Comparison of ENCODE assay signal across 17 cellular contexts in genomic region chr4:2177443-2178093, GRCh38.
A peak's percentile ranks its signal among the peaks of the same experiment; 100 is the strongest.
DNase-seq lines count a peak whose midpoint lies in the region; ATAC-seq and TF ChIP-seq lines count a peak whose summit lies in the region.
"Had no signal": no experiment of that assay in that cellular context is flagged by ENCODE, and none has a peak within 500 bp of the region (broad histone marks: within the 10 kb centered on the region; RNA-seq: fewer than 3 reads in every experiment).

No MANE protein-coding gene starts in this region.

- no peak overlapping the region for H3K27ac ChIP-seq in BLaER1 treated with 17β-estradiol and CSF1 and Interleukin-3, amounts not matched to agents 10 nM and 100 nM
- H3K27ac ChIP-seq in HEK293 (ENCODE audit: extremely low read depth, low read depth, low read length), result no peak overlapping the region
- H3K27ac ChIP-seq: HL-60, parathyroid adenoma, vagina had no signal

- H4K20me1 ChIP-seq in BLaER1 treated with 17β-estradiol and CSF1 and Interleukin-3, amounts not matched to agents 10 nM and 100 nM, result no peaks in the 10 kb centered on the region

- no peaks in the 10 kb centered on the region for H3K27me3 ChIP-seq in BLaER1 treated with 17β-estradiol and CSF1 and Interleukin-3, amounts not matched to agents 10 nM and 100 nM
- H3K27me3 ChIP-seq in kidney epithelial cell (ENCODE audit: control insufficient read depth, insufficient read depth, low read length) (no peaks in the 10 kb centered on the region), BE2C (no peaks in the 10 kb centered on the region; the same call in 1 of the 2 replicates)
- H3K27me3 ChIP-seq: vagina had no signal

- no peak overlapping the region for H3K9ac ChIP-seq in BLaER1 treated with 17β-estradiol and CSF1 and Interleukin-3, amounts not matched to agents 10 nM and 100 nM
- H3K9ac ChIP-seq: parathyroid adenoma had no signal

- 0 out of 22 replicates have a peak, but pooled peaks cover 0 to 6% (median 0%) of the 10 kb centered on the region in 11 experiments for H3K36me3 ChIP-seq in BLaER1 treated with 17β-estradiol and CSF1 and Interleukin-3, amounts not matched to agents 10 nM and 100 nM
- H3K36me3 ChIP-seq in HEK293 (ENCODE audit: control insufficient read depth in 2 of 2, insufficient read depth in 1 of 2, low read length in 2 of 2), result peaks cover 0 to 41% of the 10 kb centered on the region in 2 experiments; a peak in 1 of 3 replicates
- H3K36me3 ChIP-seq in kidney epithelial cell (ENCODE audit: control insufficient read depth, insufficient read depth, low read length), result no peaks in the 10 kb centered on the region
- H3K36me3 ChIP-seq in BE2C, result no peaks in the 10 kb centered on the region
- H3K36me3 ChIP-seq: vagina had no signal

- CTCF ChIA-PET in HEK293 (lab: Yijun Ruan, JAX), result no interaction called here
- CTCF ChIA-PET in GM10248 (lab: Yijun Ruan, JAX), result interaction anchor here (1.0 to 1.2 kb wide), 2 partner anchors 31 to 43 kb away, joined by 4 read pairs; no protein-coding TSS in a partner anchor

- POLR2A ChIA-PET in HEK293 (lab: Yijun Ruan, JAX), result no interaction called here
- POLR2A ChIA-PET in GM10248 (lab: Yijun Ruan, JAX), result no interaction called here

- DNase-seq in astrocyte of the spinal cord (ENCODE audit: low read depth, low spot score), result no peak
- no peak for DNase-seq in kidney epithelial cell (ENCODE audit: low read depth)
- no peak for DNase-seq in activated CD4-positive, alpha-beta T cell treated with anti-CD3 and anti-CD28 coated beads, Interleukin-2, amount 50 U/mL, for 1 hour
- no peak for DNase-seq in BE2C
- no peak for DNase-seq in GM10248 (ENCODE audit: extremely low spot score)
- DNase-seq: activated T-cell treated with anti-CD3 and anti-CD28 coated beads for 4 hours; cerebellar nuclear complex; NCI-H2029 treated with DMSO at 0.1 percent for 48 hours; RPMI8226; stimulated activated naive CD8-positive, alpha-beta T cell treated with anti-CD3 and anti-CD28 coated beads, Interleukin-15, amount 100 ng/mL, for 72 hours; T-helper 17 cell had no signal

- TF ChIP-seq CTCF in HEK293 (tag by site-specific recombination; IDR thresholded peaks at IDR 0.05), result no peak
- peak; percentile 17 for TF ChIP-seq CTCF in astrocyte of the spinal cord (IDR thresholded peaks at IDR 0.05; ENCODE audit: low read depth, low read length)
- peak; percentile 15 for TF ChIP-seq CTCF in kidney epithelial cell (IDR thresholded peaks at IDR 0.05; ENCODE audit: insufficient read depth, low read length, poor library complexity, severe bottlenecking)
- TF ChIP-seq CTCF in BE2C (IDR thresholded peaks at IDR 0.05; ENCODE audit: low read depth, low read length), result no peak
- no peak for TF ChIP-seq CTCF in GM10248 (IDR thresholded peaks at IDR 0.05; ENCODE audit: control extremely low read depth, extremely low read depth, low read depth, missing control alignments)

- H3K9me3 ChIP-seq in BLaER1 treated with 17β-estradiol and CSF1 and Interleukin-3, amounts not matched to agents 10 nM and 100 nM (replicated peaks in 1 of 11), result peaks cover 8 to 12% (median 11%) of the 10 kb centered on the region in 11 experiments
- H3K9me3 ChIP-seq in HEK293 (ENCODE audit: control insufficient read depth, insufficient read depth, low read depth, low read length) (no peaks in the 10 kb centered on the region), BE2C (no peaks in the 10 kb centered on the region)
- H3K9me3 ChIP-seq: vagina had no signal

- no peak overlapping the region for H3K4me3 ChIP-seq in BLaER1 treated with 17β-estradiol and CSF1 and Interleukin-3, amounts not matched to agents 10 nM and 100 nM
- H3K4me3 ChIP-seq in HEK293 (ENCODE audit: low read depth, low read length), result no peak overlapping the region
- H3K4me3 ChIP-seq in astrocyte of the spinal cord (ENCODE audit: low read depth, low read length), result no peak overlapping the region
- H3K4me3 ChIP-seq in kidney epithelial cell (ENCODE audit: low read depth, low read length), result no peak overlapping the region
- no peak overlapping the region for H3K4me3 ChIP-seq in BE2C (ENCODE audit: low read depth, low read length)
- H3K4me3 ChIP-seq: vagina had no signal

- no peak for ATAC-seq in GM21717 (IDR thresholded peaks at IDR 0.05; ENCODE audit: unreplicated experiment)
- ATAC-seq: stimulated activated naive CD8-positive, alpha-beta T cell treated with anti-CD3 and anti-CD28 coated beads, Interleukin-15, amount 100 ng/mL, for 72 hours; T-helper 17 cell had no signal

- H3K4me2 ChIP-seq in BLaER1 treated with 17β-estradiol and CSF1 and Interleukin-3, amounts not matched to agents 10 nM and 100 nM, result peak overlapping the region in 10 of 11 experiments; percentile 52 to 84 (median 76); a peak in 15 of 22 replicates

- H3K4me1 ChIP-seq in BLaER1 treated with 17β-estradiol and CSF1 and Interleukin-3, amounts not matched to agents 10 nM and 100 nM, result peaks cover 28 to 53% (median 39%) of the 10 kb centered on the region in 10 experiments
- H3K4me1 ChIP-seq in HEK293 (ENCODE audit: control insufficient read depth, insufficient read depth, low read length) (no peaks in the 10 kb centered on the region), BE2C (no peaks in the 10 kb centered on the region)
- H3K4me1 ChIP-seq: parathyroid adenoma, vagina had no signal

- in situ Hi-C loops in astrocyte of the spinal cord (cut with HindIII; ENCODE audit: low sequenced_read_pairs), result no loop called here

TF ChIP-seq in HEK293, 187 proteins besides CTCF, POLR2A, EP300 and RAD21:
- peak; percentile 48; the same call in 1 of the 2 replicates for TF ChIP-seq REST (tag by site-specific recombination; IDR thresholded peaks at IDR 0.05)
- TF ChIP-seq BCL11A (tag by site-specific recombination; IDR thresholded peaks at IDR 0.05; ENCODE audit: low read depth), result no peak

Comparison
In these comparisons a context has a peak if more than half of its experiments do, and no peak if none do; other contexts are left out.
1. CTCF ChIP-seq: peak in astrocyte of the spinal cord (single experiment) and kidney epithelial cell (single experiment); none in HEK293 (single experiment), BE2C (single experiment) and GM10248 (single experiment).